ENCODE assay signal across 11 cellular contexts in genomic region chr12:23731493-23731892, GRCh38.
"Had no signal": no experiment of that assay in that cellular context is flagged by ENCODE, and none has a peak within 500 bp of the region (broad histone marks: within the 10 kb centered on the region; RNA-seq: fewer than 3 reads in every experiment).

No MANE protein-coding gene starts in this region.

- H3K4me3 Mint-ChIP-seq: GM23338, H9, HFFc6 had no signal

- ATAC-seq: GM23338, HCT116 had no signal

- H3K9me3 Mint-ChIP-seq: GM23338, H9 had no signal

- FAIRE-seq: H1, H54 had no signal

- DNase-seq: GM23248, GOT3, H7, H9, HCEC 1CT, HFFc6 had no signal

- H3K4me1 ChIP-seq: HAP-1 had no signal

- H2AFZ ChIP-seq: GM23248, GM23338 had no signal

- H3K27ac ChIP-seq: GM23248 had no signal

- H3K4me2 ChIP-seq: GM23338 had no signal

- H3K9me3 ChIP-seq: HAP-1 had no signal

- H3K9ac ChIP-seq: GM23248 had no signal

- H3K4me1 Mint-ChIP-seq: GM23338, H9 had no signal

- H3K36me3 ChIP-seq: HAP-1 had no signal

- H3K4me3 ChIP-seq: GM23248, GM23338, HAP-1 had no signal

- H3K27ac Mint-ChIP-seq: GM23338, H9, HFFc6 had no signal
